ENCODE assay signal across 21 cellular contexts in the genomic region with DNA sequence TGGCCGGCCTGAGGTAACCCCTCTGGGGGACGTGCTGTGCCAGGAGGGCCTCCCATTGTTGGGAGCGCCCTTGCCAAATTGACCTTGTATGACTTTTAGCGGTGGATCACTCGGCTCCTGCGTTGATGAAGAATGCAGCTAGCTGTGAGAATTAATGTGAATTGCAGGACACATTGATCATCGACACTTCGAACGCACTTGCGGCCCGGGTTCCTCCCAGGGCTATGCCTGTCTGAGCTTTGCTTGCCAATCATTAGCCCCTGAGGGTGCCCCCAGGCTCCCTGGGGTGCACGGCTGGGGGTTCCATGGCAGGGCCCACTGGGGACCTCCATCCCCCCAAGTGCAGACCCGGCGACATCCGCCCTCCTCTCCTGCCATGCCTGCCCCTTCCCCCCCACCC.
"Had no signal": no experiment of that assay in that cellular context is flagged by ENCODE, and none has a peak within 500 bp of the region (broad histone marks: within the 10 kb centered on the region; RNA-seq: fewer than 3 reads in every experiment).

No MANE protein-coding gene starts in this region.

- H3K9me3 ChIP-seq: body of pancreas, colonic mucosa, prostate gland, testis, upper lobe of left lung had no signal

- H3K27ac ChIP-seq: body of pancreas, colonic mucosa, prostate gland, stomach, testis, upper lobe of left lung had no signal

- ATAC-seq: activated T-cell treated with anti-CD3 and anti-CD28 coated beads, Interleukin-2, amount 50 U/mL, for 72 hours; body of pancreas; left ventricle myocardium superior; mucosa of descending colon; right cardiac atrium; stimulated activated effector memory CD8-positive, alpha-beta T cell treated with anti-CD3 and anti-CD28 coated beads, Interleukin-12 subunit alpha, Interleukin-12 subunit beta, amount 100 ng/mL, for 72 hours had no signal

- H3K27me3 ChIP-seq: body of pancreas, colonic mucosa, stomach, testis, upper lobe of left lung had no signal

- H3K4me2 ChIP-seq: smooth muscle cell had no signal

- H3K36me3 ChIP-seq: colonic mucosa, prostate gland, stomach, upper lobe of left lung had no signal

- H3K4me3 ChIP-seq: body of pancreas, colonic mucosa, mucosa of descending colon, prostate gland, smooth muscle cell, stomach, testis, upper lobe of left lung had no signal

- DNase-seq: activated CD4-positive, alpha-beta T cell treated with anti-CD3 and anti-CD28 coated beads, Interleukin-2, amount 50 U/mL, for 1 hour; activated effector memory CD4-positive, alpha-beta T cell treated with anti-CD3 and anti-CD28 coated beads, Interleukin-2, amount 50 U/mL, for 16 hours; colonic mucosa; erythroblast; foreskin melanocyte; glutamatergic neuron; kidney glomerular epithelial cell; left ventricle myocardium superior; mucosa of descending colon; naive B cell; stimulated activated CD4-positive, alpha-beta T cell treated with anti-CD3 and anti-CD28 coated beads, Interleukin-4, amount 100 ng/mL, for 24 hours; stomach; T1000; testis had no signal

- H3K4me1 ChIP-seq: body of pancreas, colonic mucosa, prostate gland, stomach, testis, upper lobe of left lung had no signal
